Comparison of ENCODE assay signal across 8 cellular contexts in the genomic region with DNA sequence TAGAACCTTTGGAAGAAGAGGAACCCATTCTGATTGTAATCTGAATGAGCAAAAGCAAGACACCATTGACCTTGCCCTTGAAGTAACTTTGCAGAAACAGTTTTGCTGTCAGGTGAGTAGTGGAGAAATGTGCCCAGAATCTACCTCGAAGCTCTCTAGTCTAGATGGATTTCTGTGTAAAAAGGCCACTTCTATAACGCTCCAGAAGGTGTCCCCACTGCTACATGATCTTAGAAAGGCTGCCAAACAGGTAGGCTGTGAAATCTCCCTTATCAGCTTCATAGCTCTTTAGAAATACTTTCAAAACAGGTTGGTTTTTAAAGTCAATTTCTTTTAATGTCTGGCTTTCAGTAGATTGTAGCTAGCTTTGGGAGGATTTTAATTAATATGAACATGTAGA.
DNase-seq lines count a peak whose midpoint lies in the region; TF ChIP-seq lines count a peak whose summit lies in the region.
"Not testable (repeated sequence)": the region's sequence is repeated elsewhere in the genome, so short reads cannot be mapped to it uniquely, and the experiment has no call there.

No MANE protein-coding gene starts in this region.

- H3K9me3 Mint-ChIP-seq in HFFc6 = not testable (repeated sequence)

- not testable (repeated sequence) for H3K27me3 ChIP-seq in adipocyte (replicated peaks; ENCODE audit: control insufficient read depth, insufficient read depth, low read length)

- not testable (repeated sequence) for H3K36me3 ChIP-seq in adipocyte (ENCODE audit: control insufficient read depth, insufficient read depth, low read length, severe bottlenecking)

- not testable (repeated sequence) for H3K4me3 ChIP-seq in adipocyte (ENCODE audit: low read length); epithelial cell of proximal tubule (ENCODE audit: low read depth, low read length)

- H3K4me1 ChIP-seq in adipocyte (ENCODE audit: control insufficient read depth, insufficient read depth, low read length) = not testable (repeated sequence)

- H3K9ac ChIP-seq in adipocyte (ENCODE audit: low read length) = not testable (repeated sequence)

- not testable (repeated sequence) for H3K36me3 Mint-ChIP-seq in HFFc6 (ENCODE audit: low read depth)

- H3K9me3 ChIP-seq in adipocyte (ENCODE audit: control insufficient read depth, low read length) = not testable (repeated sequence)

- H3K4me3 Mint-ChIP-seq in HFFc6 = not testable (repeated sequence)

- TF ChIP-seq CTCF in HFFc6 (IDR thresholded peaks at IDR 0.05) (peak; percentile 38; the same call in 1 of the 2 replicates), epithelial cell of proximal tubule (conservative IDR thresholded peaks at IDR 0.05; ENCODE audit: low read depth, low read length) (peak; percentile 29)

- not testable (repeated sequence) for H3K4me1 Mint-ChIP-seq in HFFc6 (ENCODE audit: low read depth)

- not testable (repeated sequence) for H3K27me3 Mint-ChIP-seq in HFFc6 (ENCODE audit: insufficient read depth)

- DNase-seq in DMS114 treated with DMSO at 0.1 percent for 48 hours (lab: John Stamatoyannopoulos, UW; ENCODE audit: unreplicated experiment) (peak; percentile 6), NCI-H1694 treated with DMSO at 0.1 percent for 48 hours (lab: John Stamatoyannopoulos, UW) (peak; percentile 44), OCI-M1 (lab: John Stamatoyannopoulos, UW) (peak; percentile 3), adipocyte (ENCODE audit: low read depth) (peak; percentile 58), left kidney (ENCODE audit: low read depth, low spot score) (peak; percentile 64), renal cortical epithelial cell (ENCODE audit: low read depth) (peak; percentile 11)
- DNase-seq in HFFc6; epithelial cell of proximal tubule (ENCODE audit: low read depth): not testable (repeated sequence)

- H3K27ac Mint-ChIP-seq in HFFc6 = not testable (repeated sequence)
